Comparison of ENCODE assay signal across 10 cellular contexts in the genomic region with DNA sequence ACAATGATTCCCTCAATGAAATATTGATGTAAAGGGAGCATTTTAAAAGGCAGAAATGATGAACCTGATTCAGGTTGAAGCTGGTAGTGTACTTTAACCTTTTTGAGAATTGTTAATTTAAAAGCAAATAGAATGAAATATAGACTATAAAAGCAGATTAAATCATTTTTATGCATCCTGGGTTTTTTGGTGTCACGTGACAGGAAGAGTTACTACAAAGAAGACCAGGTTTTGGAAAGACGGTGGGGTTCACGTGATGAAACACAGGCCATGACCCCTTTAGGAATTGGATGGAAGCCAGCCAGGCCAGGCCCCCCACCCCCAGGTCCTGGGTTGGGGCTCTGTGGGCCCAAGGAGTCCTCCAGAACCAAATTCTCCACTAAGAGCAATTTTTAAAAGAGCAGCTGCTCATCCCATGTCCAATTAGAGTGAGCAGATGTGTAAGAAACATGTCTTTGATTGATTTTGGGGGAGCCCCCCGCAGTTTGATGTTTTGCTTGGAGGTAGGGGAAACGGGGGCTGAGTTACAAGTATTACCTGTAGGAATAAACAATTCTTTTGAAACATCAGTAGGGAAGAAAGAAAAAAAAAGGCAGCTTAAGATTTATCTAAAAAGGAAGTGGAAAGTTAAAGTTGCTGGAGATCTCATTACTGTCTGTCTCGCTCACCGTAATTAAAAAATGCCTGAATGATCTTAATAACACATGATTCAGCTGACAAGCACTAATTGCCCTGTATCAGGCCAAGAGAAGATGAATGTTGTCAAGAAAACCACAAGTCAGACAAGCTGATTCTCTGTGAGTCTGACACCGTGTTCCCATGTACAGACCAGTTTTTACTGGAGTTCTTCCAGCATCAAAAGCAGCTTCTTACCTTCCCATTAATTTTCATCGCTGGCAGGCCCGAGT.
DNase-seq lines count a peak whose midpoint lies in the region; ATAC-seq and TF ChIP-seq lines count a peak whose summit lies in the region.
"Had no signal": no experiment of that assay in that cellular context is flagged by ENCODE, and none has a peak within 500 bp of the region (broad histone marks: within the 10 kb centered on the region; RNA-seq: fewer than 3 reads in every experiment).

No MANE protein-coding gene starts in this region.

- H2BK120ac ChIP-seq in H9 (ENCODE audit: low read depth, low read length, poor library complexity, severe bottlenecking) = no peak overlapping the region

- no peak overlapping the region for H2BK15ac ChIP-seq in H9 (ENCODE audit: low read depth, low read length)

- CTCF ChIA-PET in activated CD4-positive, alpha-beta memory T cell treated with anti-CD3 and anti-CD28 coated beads for 36 hours (lab: Charles Lee) = interaction anchor here (0.6 to 1.0 kb wide), 2 partner anchors 24 to 197 kb away, joined by 3 read pairs; no protein-coding TSS in a partner anchor

- no peaks in the 10 kb centered on the region for H3K9me3 Mint-ChIP-seq in H9
- H3K9me3 Mint-ChIP-seq in mesothelial cell of epicardium = no peaks in the 10 kb centered on the region
- no peaks in the 10 kb centered on the region for H3K9me3 Mint-ChIP-seq in activated CD4-positive, alpha-beta memory T cell treated with anti-CD3 and anti-CD28 coated beads for 36 hours

- H3K18ac ChIP-seq in H9 (ENCODE audit: insufficient read length, low read depth, low read length) = no peak overlapping the region

- H3K23ac ChIP-seq in H9 (ENCODE audit: insufficient read length, low read depth, low read length) = no peak overlapping the region

- no peak overlapping the region for H2AK5ac ChIP-seq in H9 (ENCODE audit: insufficient read length, low read length)

- no peak overlapping the region for H4K8ac ChIP-seq in H9 (replicated peaks; ENCODE audit: insufficient read length, low read depth, low read length)

- intact Hi-C loops in activated CD4-positive, alpha-beta memory T cell treated with anti-CD3 and anti-CD28 coated beads for 36 hours (cut with micrococcal nuclease) = no loop called here
- intact Hi-C loops in testis (cut with DNase I; ENCODE audit: low total_unique reads) = no loop called here

- H3K27ac Mint-ChIP-seq in H9 (peak overlapping the region in 2 of 3 experiments; percentile 35 to 57; a peak in 3 of 7 replicates), mesothelial cell of epicardium (peak overlapping the region; percentile 84)
- no peak overlapping the region for H3K27ac Mint-ChIP-seq in activated CD4-positive, alpha-beta memory T cell treated with anti-CD3 and anti-CD28 coated beads for 36 hours

- no peak overlapping the region for H3T11ph ChIP-seq in H9 (ENCODE audit: low read length)

- no peak overlapping the region for H2BK5ac ChIP-seq in H9 (ENCODE audit: insufficient read length, low read length)

- in situ Hi-C loops in astrocyte of the spinal cord (cut with HindIII; ENCODE audit: low sequenced_read_pairs) = no loop called here

- H4K91ac ChIP-seq in H9 (ENCODE audit: insufficient read length, low read depth, low read length) = no peak overlapping the region

- H4K20me1 ChIP-seq in H9 (ENCODE audit: control insufficient read depth, insufficient read depth, insufficient read length) = peaks cover 2% of the 10 kb centered on the region

- peaks cover 6% of the 10 kb centered on the region for H3K79me1 ChIP-seq in H9 (ENCODE audit: insufficient read depth, low read depth, low read length, poor library complexity, severe bottlenecking)

- H3K27me3 Mint-ChIP-seq in H9 (ENCODE audit: low read depth) (no peaks in the 10 kb centered on the region), mesothelial cell of epicardium (ENCODE audit: low read depth) (no peaks in the 10 kb centered on the region)
- no peaks in the 10 kb centered on the region for H3K27me3 Mint-ChIP-seq in activated CD4-positive, alpha-beta memory T cell treated with anti-CD3 and anti-CD28 coated beads for 36 hours

- no peaks in the 10 kb centered on the region for H3K36me3 ChIP-seq in testis (ENCODE audit: low read depth, missing control alignments)

- H3K27me3 ChIP-seq in H9 (ENCODE audit: insufficient read depth, low read length) (no peaks in the 10 kb centered on the region; the same call in 1 of the 2 replicates), testis (no peaks in the 10 kb centered on the region)

- H3K4me1 ChIP-seq in H9 (ENCODE audit: insufficient read depth, low read length) (peaks cover 9% of the 10 kb centered on the region; the same call in 1 of the 2 replicates), testis (peaks cover 23% of the 10 kb centered on the region)

- no peak for TF ChIP-seq CTCF in H9 (conservative IDR thresholded peaks at IDR 0.05)
- no peak for TF ChIP-seq CTCF in astrocyte of the spinal cord (IDR thresholded peaks at IDR 0.05; ENCODE audit: low read depth, low read length)
- TF ChIP-seq CTCF in mesothelial cell of epicardium (IDR thresholded peaks at IDR 0.05; ENCODE audit: unreplicated experiment) = no peak
- TF ChIP-seq CTCF in testis (IDR thresholded peaks at IDR 0.05) = no peak

- H3K9ac ChIP-seq in H9 (ENCODE audit: extremely low read depth, insufficient read length, low read length) = no peak overlapping the region

- H3K27ac ChIP-seq in H9 (ENCODE audit: insufficient read length, low read depth, low read length) (no peak overlapping the region), testis (no peak overlapping the region)

- peaks cover 55 to 62% of the 10 kb centered on the region in 2 experiments for H3K4me1 Mint-ChIP-seq in H9
- H3K4me1 Mint-ChIP-seq in mesothelial cell of epicardium = peaks cover 60% of the 10 kb centered on the region
- peaks cover 23% of the 10 kb centered on the region for H3K4me1 Mint-ChIP-seq in activated CD4-positive, alpha-beta memory T cell treated with anti-CD3 and anti-CD28 coated beads for 36 hours (ENCODE audit: low read depth)

- no peak for TF ChIP-seq POLR2A in testis (IDR thresholded peaks at IDR 0.05)

- H3K79me2 ChIP-seq in H9 (ENCODE audit: insufficient read depth, low read length) = peaks cover 49% of the 10 kb centered on the region

- H4K5ac ChIP-seq in H9 (ENCODE audit: insufficient read length, low read depth, low read length) = no peak overlapping the region

- 0 out of 7 replicates have a peak, but pooled peaks cover 0 to 3% (median 0%) of the 10 kb centered on the region in 3 experiments for H3K36me3 Mint-ChIP-seq in H9 (ENCODE audit: insufficient read depth in 1 of 3, low read depth in 3 of 3)
- H3K36me3 Mint-ChIP-seq in mesothelial cell of epicardium = peaks cover 3% of the 10 kb centered on the region
- H3K36me3 Mint-ChIP-seq in activated CD4-positive, alpha-beta memory T cell treated with anti-CD3 and anti-CD28 coated beads for 36 hours = no peaks in the 10 kb centered on the region

- DNase-seq in A172 (ENCODE audit: low spot score) (peak; percentile 93), H9 (no peak), astrocyte of the spinal cord (ENCODE audit: low read depth, low spot score) (peak; percentile 68), mesothelial cell of epicardium (ENCODE audit: low spot score in 2 of 2, unreplicated experiment in 2 of 2) (no peak), testis (no peak)
- DNase-seq in activated CD4-positive, alpha-beta memory T cell treated with anti-CD3 and anti-CD28 coated beads for 36 hours = no peak
- DNase-seq: cortex of kidney, T-helper 2 cell had no signal

- H3K4me2 ChIP-seq in H9 (ENCODE audit: insufficient read depth, insufficient read length, low read length) = no peak overlapping the region

- WGBS in H9 (ENCODE audit: extremely low coverage, insufficient read length, low lambda C conversion rate) = no CpG with 5 or more reads among the region's 10 CpGs
- WGBS in testis, 2 donors = 52 to 65% methylated on average over 10 of the region's 10 CpGs

- H2BK12ac ChIP-seq in H9 (ENCODE audit: insufficient read length, low read depth, low read length) = no peak overlapping the region

- no peak overlapping the region for H3K14ac ChIP-seq in H9 (ENCODE audit: insufficient read depth, low read length)

- POLR2A ChIA-PET in activated CD4-positive, alpha-beta memory T cell treated with anti-CD3 and anti-CD28 coated beads for 36 hours (lab: Charles Lee) = no interaction called here

- no peak overlapping the region for H2AFZ ChIP-seq in H9 (ENCODE audit: low read length)

- H3K4me3 ChIP-seq in astrocyte of the spinal cord (ENCODE audit: low read depth, low read length) = no peak overlapping the region
- H3K4me3 ChIP-seq in testis = no peak overlapping the region

- H3K56ac ChIP-seq in H9 (ENCODE audit: insufficient read length, low read depth, low read length) = no peak overlapping the region

- ATAC-seq in HG03280 (IDR thresholded peaks at IDR 0.05; ENCODE audit: unreplicated experiment) = no peak
- no peak for ATAC-seq in HG02571 (IDR thresholded peaks at IDR 0.05; ENCODE audit: unreplicated experiment)

- no peaks in the 10 kb centered on the region for H3K23me2 ChIP-seq in H9 (ENCODE audit: insufficient read length, low read depth, low read length, poor library complexity, severe bottlenecking)

- H2BK20ac ChIP-seq in H9 (ENCODE audit: low read depth, low read length, poor library complexity, severe bottlenecking) = no peak overlapping the region

- H3K9me3 ChIP-seq in H9 (ENCODE audit: control insufficient read depth, low read depth, low read length) (no peaks in the 10 kb centered on the region), testis (no peaks in the 10 kb centered on the region)

- no peak overlapping the region for H3K4me3 Mint-ChIP-seq in H9
- no peak overlapping the region for H3K4me3 Mint-ChIP-seq in mesothelial cell of epicardium
- no peak overlapping the region for H3K4me3 Mint-ChIP-seq in activated CD4-positive, alpha-beta memory T cell treated with anti-CD3 and anti-CD28 coated beads for 36 hours

- H3K4ac ChIP-seq in H9 (ENCODE audit: low read depth, low read length) = no peak overlapping the region

Comparison
In these comparisons a context has a peak if more than half of its experiments do, and no peak if none do; other contexts are left out.
1. DNase-seq: peak in A172 (single experiment) and astrocyte of the spinal cord (single experiment); none in H9 (single experiment), mesothelial cell of epicardium (0 of 2), activated CD4-positive, alpha-beta memory T cell treated with anti-CD3 and anti-CD28 coated beads for 36 hours (single experiment) and testis (single experiment).